In the genomic region with DNA sequence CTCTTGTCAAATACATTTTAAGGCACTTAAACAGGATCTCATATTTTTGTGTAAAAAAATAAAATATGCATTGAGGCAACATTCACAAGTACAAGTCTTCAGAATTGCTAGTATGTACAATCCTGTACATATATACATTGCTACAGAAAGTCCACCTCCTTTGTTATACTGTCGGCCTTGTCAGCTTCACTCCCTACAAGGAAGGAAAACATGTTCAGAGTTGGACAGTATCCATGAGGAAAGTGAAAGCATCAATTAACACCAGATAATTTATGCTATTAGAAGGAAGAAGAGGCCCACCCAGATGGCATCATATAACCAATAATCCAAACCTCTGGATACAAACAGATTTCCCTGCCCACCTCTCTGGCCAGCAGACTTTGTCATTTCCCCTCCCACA, we compare ENCODE assay signal across 2 cellular contexts.
TF ChIP-seq lines count a peak whose summit lies in the region.

No MANE protein-coding gene starts in this region.

TF ChIP-seq in IMR-90, 13 proteins besides CTCF, POLR2A, EP300 and RAD21:
- TF ChIP-seq, protein P1, sequence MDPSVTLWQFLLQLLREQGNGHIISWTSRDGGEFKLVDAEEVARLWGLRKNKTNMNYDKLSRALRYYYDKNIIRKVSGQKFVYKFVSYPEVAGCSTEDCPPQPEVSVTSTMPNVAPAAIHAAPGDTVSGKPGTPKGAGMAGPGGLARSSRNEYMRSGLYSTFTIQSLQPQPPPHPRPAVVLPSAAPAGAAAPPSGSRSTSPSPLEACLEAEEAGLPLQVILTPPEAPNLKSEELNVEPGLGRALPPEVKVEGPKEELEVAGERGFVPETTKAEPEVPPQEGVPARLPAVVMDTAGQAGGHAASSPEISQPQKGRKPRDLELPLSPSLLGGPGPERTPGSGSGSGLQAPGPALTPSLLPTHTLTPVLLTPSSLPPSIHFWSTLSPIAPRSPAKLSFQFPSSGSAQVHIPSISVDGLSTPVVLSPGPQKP (IDR thresholded peaks at IDR 0.05; ENCODE audit: borderline replicate concordance, low read depth, low read length): no peak
- no peak for TF ChIP-seq RFX5 (IDR thresholded peaks at IDR 0.05; ENCODE audit: low read depth, low read length)
- no peak for TF ChIP-seq MXI1 (IDR thresholded peaks at IDR 0.05; ENCODE audit: borderline replicate concordance, low read depth, low read length)
- no peak for TF ChIP-seq SMC3 (IDR thresholded peaks at IDR 0.05; ENCODE audit: low read depth, low read length)
- TF ChIP-seq CHD1 (IDR thresholded peaks at IDR 0.05; ENCODE audit: low read depth, low read length): no peak
- TF ChIP-seq NFE2L2 (IDR thresholded peaks at IDR 0.05; ENCODE audit: low read depth, low read length): no peak
- TF ChIP-seq MAZ (IDR thresholded peaks at IDR 0.05; ENCODE audit: borderline replicate concordance, low read depth, low read length): no peak
- no peak for TF ChIP-seq CEBPB (IDR thresholded peaks at IDR 0.05; ENCODE audit: low read depth, low read length)
- no peak for TF ChIP-seq FOS (IDR thresholded peaks at IDR 0.05; ENCODE audit: low read depth, low read length)
- TF ChIP-seq RCOR1 (IDR thresholded peaks at IDR 0.05; ENCODE audit: insufficient replicate concordance, low read length): no peak
- TF ChIP-seq MAFK (IDR thresholded peaks at IDR 0.05; ENCODE audit: low read depth, low read length): no peak
- TF ChIP-seq, protein P2, sequence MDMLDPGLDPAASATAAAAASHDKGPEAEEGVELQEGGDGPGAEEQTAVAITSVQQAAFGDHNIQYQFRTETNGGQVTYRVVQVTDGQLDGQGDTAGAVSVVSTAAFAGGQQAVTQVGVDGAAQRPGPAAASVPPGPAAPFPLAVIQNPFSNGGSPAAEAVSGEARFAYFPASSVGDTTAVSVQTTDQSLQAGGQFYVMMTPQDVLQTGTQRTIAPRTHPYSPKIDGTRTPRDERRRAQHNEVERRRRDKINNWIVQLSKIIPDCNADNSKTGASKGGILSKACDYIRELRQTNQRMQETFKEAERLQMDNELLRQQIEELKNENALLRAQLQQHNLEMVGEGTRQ (IDR thresholded peaks at IDR 0.05; ENCODE audit: low read depth, low read length): no peak
- no peak for TF ChIP-seq BHLHE40 (IDR thresholded peaks at IDR 0.05; ENCODE audit: low read depth, low read length)

TF ChIP-seq in SK-N-SH, 30 proteins besides CTCF, POLR2A, EP300 and RAD21:
- TF ChIP-seq TAF1 (IDR thresholded peaks at IDR 0.05; ENCODE audit: borderline replicate concordance, low read depth, low read length) (no peak), FOSL2 (IDR thresholded peaks at IDR 0.05; ENCODE audit: borderline replicate concordance, low read depth) (no peak), NFIC (IDR thresholded peaks at IDR 0.05; ENCODE audit: borderline replicate concordance) (no peak), ELF1 (IDR thresholded peaks at IDR 0.05) (no peak), SIN3A (IDR thresholded peaks at IDR 0.05; ENCODE audit: borderline replicate concordance, low read depth, low read length) (no peak)
- TF ChIP-seq, protein P3, sequence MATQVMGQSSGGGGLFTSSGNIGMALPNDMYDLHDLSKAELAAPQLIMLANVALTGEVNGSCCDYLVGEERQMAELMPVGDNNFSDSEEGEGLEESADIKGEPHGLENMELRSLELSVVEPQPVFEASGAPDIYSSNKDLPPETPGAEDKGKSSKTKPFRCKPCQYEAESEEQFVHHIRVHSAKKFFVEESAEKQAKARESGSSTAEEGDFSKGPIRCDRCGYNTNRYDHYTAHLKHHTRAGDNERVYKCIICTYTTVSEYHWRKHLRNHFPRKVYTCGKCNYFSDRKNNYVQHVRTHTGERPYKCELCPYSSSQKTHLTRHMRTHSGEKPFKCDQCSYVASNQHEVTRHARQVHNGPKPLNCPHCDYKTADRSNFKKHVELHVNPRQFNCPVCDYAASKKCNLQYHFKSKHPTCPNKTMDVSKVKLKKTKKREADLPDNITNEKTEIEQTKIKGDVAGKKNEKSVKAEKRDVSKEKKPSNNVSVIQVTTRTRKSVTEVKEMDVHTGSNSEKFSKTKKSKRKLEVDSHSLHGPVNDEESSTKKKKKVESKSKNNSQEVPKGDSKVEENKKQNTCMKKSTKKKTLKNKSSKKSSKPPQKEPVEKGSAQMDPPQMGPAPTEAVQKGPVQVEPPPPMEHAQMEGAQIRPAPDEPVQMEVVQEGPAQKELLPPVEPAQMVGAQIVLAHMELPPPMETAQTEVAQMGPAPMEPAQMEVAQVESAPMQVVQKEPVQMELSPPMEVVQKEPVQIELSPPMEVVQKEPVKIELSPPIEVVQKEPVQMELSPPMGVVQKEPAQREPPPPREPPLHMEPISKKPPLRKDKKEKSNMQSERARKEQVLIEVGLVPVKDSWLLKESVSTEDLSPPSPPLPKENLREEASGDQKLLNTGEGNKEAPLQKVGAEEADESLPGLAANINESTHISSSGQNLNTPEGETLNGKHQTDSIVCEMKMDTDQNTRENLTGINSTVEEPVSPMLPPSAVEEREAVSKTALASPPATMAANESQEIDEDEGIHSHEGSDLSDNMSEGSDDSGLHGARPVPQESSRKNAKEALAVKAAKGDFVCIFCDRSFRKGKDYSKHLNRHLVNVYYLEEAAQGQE (IDR thresholded peaks at IDR 0.05; ENCODE audit: low read depth, low read length): no peak
